8 cellular contexts compared by ENCODE assay signal in genomic region chr11:103108933-103109817, GRCh38. TPM values are rescaled to one million over a fixed set of nuclear protein-coding genes. Genes with fewer than 3 reads are reported as not detected.
DNase-seq lines count a peak whose midpoint lies in the region; ATAC-seq and TF ChIP-seq lines count a peak whose summit lies in the region.

A gene with protein sequence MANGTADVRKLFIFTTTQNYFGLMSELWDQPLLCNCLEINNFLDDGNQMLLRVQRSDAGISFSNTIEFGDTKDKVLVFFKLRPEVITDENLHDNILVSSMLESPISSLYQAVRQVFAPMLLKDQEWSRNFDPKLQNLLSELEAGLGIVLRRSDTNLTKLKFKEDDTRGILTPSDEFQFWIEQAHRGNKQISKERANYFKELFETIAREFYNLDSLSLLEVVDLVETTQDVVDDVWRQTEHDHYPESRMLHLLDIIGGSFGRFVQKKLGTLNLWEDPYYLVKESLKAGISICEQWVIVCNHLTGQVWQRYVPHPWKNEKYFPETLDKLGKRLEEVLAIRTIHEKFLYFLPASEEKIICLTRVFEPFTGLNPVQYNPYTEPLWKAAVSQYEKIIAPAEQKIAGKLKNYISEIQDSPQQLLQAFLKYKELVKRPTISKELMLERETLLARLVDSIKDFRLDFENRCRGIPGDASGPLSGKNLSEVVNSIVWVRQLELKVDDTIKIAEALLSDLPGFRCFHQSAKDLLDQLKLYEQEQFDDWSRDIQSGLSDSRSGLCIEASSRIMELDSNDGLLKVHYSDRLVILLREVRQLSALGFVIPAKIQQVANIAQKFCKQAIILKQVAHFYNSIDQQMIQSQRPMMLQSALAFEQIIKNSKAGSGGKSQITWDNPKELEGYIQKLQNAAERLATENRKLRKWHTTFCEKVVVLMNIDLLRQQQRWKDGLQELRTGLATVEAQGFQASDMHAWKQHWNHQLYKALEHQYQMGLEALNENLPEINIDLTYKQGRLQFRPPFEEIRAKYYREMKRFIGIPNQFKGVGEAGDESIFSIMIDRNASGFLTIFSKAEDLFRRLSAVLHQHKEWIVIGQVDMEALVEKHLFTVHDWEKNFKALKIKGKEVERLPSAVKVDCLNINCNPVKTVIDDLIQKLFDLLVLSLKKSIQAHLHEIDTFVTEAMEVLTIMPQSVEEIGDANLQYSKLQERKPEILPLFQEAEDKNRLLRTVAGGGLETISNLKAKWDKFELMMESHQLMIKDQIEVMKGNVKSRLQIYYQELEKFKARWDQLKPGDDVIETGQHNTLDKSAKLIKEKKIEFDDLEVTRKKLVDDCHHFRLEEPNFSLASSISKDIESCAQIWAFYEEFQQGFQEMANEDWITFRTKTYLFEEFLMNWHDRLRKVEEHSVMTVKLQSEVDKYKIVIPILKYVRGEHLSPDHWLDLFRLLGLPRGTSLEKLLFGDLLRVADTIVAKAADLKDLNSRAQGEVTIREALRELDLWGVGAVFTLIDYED (N-terminal part only) (plus strand): TSS chr11:103109426. CDS start chr11:103109575, 149 bp downstream.

- H3K27ac ChIP-seq in DOHH2 (ENCODE audit: low read depth, low read length) (0 out of 2 replicates have a peak within 1 kb of the TSS, but pooled peaks have one; percentile 36), GM23248 (peak within 1 kb of the TSS; percentile 94), Karpas-422 (ENCODE audit: low read length) (no peak within 1 kb of the TSS), RWPE1 (peak within 1 kb of the TSS; percentile 90)

- 2% methylated on average over 53 of the region's 53 CpGs for WGBS in GM23248 (ENCODE audit: low coverage in 1 of 2, low lambda C conversion rate in 2 of 2, missing lambda C conversion rate in 2 of 2), 2 experiments

- H3K36me3 ChIP-seq in DOHH2 (ENCODE audit: control insufficient read depth, low read length) = no peaks in the 10 kb centered on the region
- H3K36me3 ChIP-seq in GM23248 (ENCODE audit: low read depth) = peaks cover 4% of the 10 kb centered on the region; the same call in 1 of the 2 replicates
- H3K36me3 ChIP-seq in Karpas-422 (ENCODE audit: insufficient read depth, low read length) = no peaks in the 10 kb centered on the region

- H3K36me3 Mint-ChIP-seq in activated T-helper 2 cell treated with anti-CD3 and anti-CD28 coated beads, Interferon-gamma antibody, Interleukin-2, Interleukin-4, amounts not matched to agents 10 μg/mL and 5 μg/mL and 100 μg/mL, durations not matched to agents 14 hours and 24 hours and 36 hours (ENCODE audit: low read depth) = no peaks in the 10 kb centered on the region
- H3K36me3 Mint-ChIP-seq in neural crest cell (ENCODE audit: low read depth) = peaks cover 3% of the 10 kb centered on the region

- H3K9me3 ChIP-seq in DOHH2 (ENCODE audit: control insufficient read depth, insufficient read depth, low read length) = no peaks in the 10 kb centered on the region
- H3K9me3 ChIP-seq in GM23248 (ENCODE audit: low read depth) = no peaks in the 10 kb centered on the region
- no peaks in the 10 kb centered on the region for H3K9me3 ChIP-seq in Karpas-422 (ENCODE audit: low read length)

- peak within 1 kb of the TSS; percentile 90 for H3K4me3 ChIP-seq in DOHH2 (ENCODE audit: low read length)
- peak within 1 kb of the TSS; percentile 97 for H3K4me3 ChIP-seq in GM23248
- H3K4me3 ChIP-seq in Karpas-422 (ENCODE audit: low read length) = peak within 1 kb of the TSS; percentile 68
- H3K4me3 ChIP-seq in fibroblast of villous mesenchyme (ENCODE audit: low read depth, low read length) = peak within 1 kb of the TSS; percentile 74

- H3K4me1 ChIP-seq in DOHH2 (ENCODE audit: control insufficient read depth, low read length) (peaks cover 17% of the 10 kb centered on the region), GM23248 (ENCODE audit: insufficient read depth) (peaks cover 16% of the 10 kb centered on the region), Karpas-422 (ENCODE audit: low read length) (peaks cover 15% of the 10 kb centered on the region)

- peaks cover 7% of the 10 kb centered on the region for H3K4me1 Mint-ChIP-seq in activated T-helper 2 cell treated with anti-CD3 and anti-CD28 coated beads, Interferon-gamma antibody, Interleukin-2, Interleukin-4, amounts not matched to agents 10 μg/mL and 5 μg/mL and 100 μg/mL, durations not matched to agents 14 hours and 24 hours and 36 hours (ENCODE audit: low read depth)
- H3K4me1 Mint-ChIP-seq in neural crest cell = peaks cover 32% of the 10 kb centered on the region
- peaks cover 12% of the 10 kb centered on the region for H3K4me1 Mint-ChIP-seq in stimulated activated naive CD8-positive, alpha-beta T cell treated with anti-CD3 and anti-CD28 coated beads, Interleukin-15, amount 100 ng/mL, for 72 hours

- TF ChIP-seq CTCF in DOHH2 (IDR thresholded peaks at IDR 0.05; ENCODE audit: low read depth, low read length, poor library complexity, severe bottlenecking) (peak; percentile 56), RWPE1 (conservative IDR thresholded peaks at IDR 0.05; ENCODE audit: low read depth) (peak; percentile 73), fibroblast of villous mesenchyme (IDR thresholded peaks at IDR 0.05; ENCODE audit: insufficient read depth, low read depth, low read length) (peak; percentile 58), neural crest cell (conservative IDR thresholded peaks at IDR 0.05) (peak; percentile 65)

- peak within 1 kb of the TSS; percentile 93 for H3K4me3 Mint-ChIP-seq in activated T-helper 2 cell treated with anti-CD3 and anti-CD28 coated beads, Interferon-gamma antibody, Interleukin-2, Interleukin-4, amounts not matched to agents 10 μg/mL and 5 μg/mL and 100 μg/mL, durations not matched to agents 14 hours and 24 hours and 36 hours (ENCODE audit: low read depth)
- peak within 1 kb of the TSS; percentile 92 for H3K4me3 Mint-ChIP-seq in neural crest cell
- H3K4me3 Mint-ChIP-seq in stimulated activated naive CD8-positive, alpha-beta T cell treated with anti-CD3 and anti-CD28 coated beads, Interleukin-15, amount 100 ng/mL, for 72 hours = peak within 1 kb of the TSS; percentile 85 to 97

- peaks cover 3% of the 10 kb centered on the region; the same call in 1 of the 2 replicates for H3F3A ChIP-seq in DOHH2 (ENCODE audit: control insufficient read depth, insufficient read depth)
- peaks cover 9% of the 10 kb centered on the region for H3F3A ChIP-seq in GM23248 (ENCODE audit: insufficient read depth)

- no peaks in the 10 kb centered on the region for H3K9me3 Mint-ChIP-seq in activated T-helper 2 cell treated with anti-CD3 and anti-CD28 coated beads, Interferon-gamma antibody, Interleukin-2, Interleukin-4, amounts not matched to agents 10 μg/mL and 5 μg/mL and 100 μg/mL, durations not matched to agents 14 hours and 24 hours and 36 hours
- H3K9me3 Mint-ChIP-seq in neural crest cell = no peaks in the 10 kb centered on the region
- H3K9me3 Mint-ChIP-seq in stimulated activated naive CD8-positive, alpha-beta T cell treated with anti-CD3 and anti-CD28 coated beads, Interleukin-15, amount 100 ng/mL, for 72 hours = no peaks in the 10 kb centered on the region

- POLR2A ChIA-PET in RWPE1 (lab: Yijun Ruan, JAX; ENCODE audit: low non-redundant PET) = interaction anchor here (0.9 to 2.0 kb wide), 2 partner anchors 17 to 20 kb away, joined by 3 to 11 read pairs; partner anchors contain the start of gene DCUN1D5

- no peaks in the 10 kb centered on the region for H3K9me2 ChIP-seq in DOHH2 (replicated peaks; ENCODE audit: control insufficient read depth, low read length)
- H3K9me2 ChIP-seq in GM23248 (ENCODE audit: insufficient read depth) = no peaks in the 10 kb centered on the region
- no peaks in the 10 kb centered on the region; the same call in 1 of the 2 replicates for H3K9me2 ChIP-seq in Karpas-422 (replicated peaks; ENCODE audit: insufficient read depth, low read length)

- in situ Hi-C loops in GM23248 (cut with MboI) = no loop called here

- peak within 1 kb of the TSS; percentile 56 for H3K27ac Mint-ChIP-seq in activated T-helper 2 cell treated with anti-CD3 and anti-CD28 coated beads, Interferon-gamma antibody, Interleukin-2, Interleukin-4, amounts not matched to agents 10 μg/mL and 5 μg/mL and 100 μg/mL, durations not matched to agents 14 hours and 24 hours and 36 hours
- H3K27ac Mint-ChIP-seq in neural crest cell (ENCODE audit: unreplicated experiment) = peak within 1 kb of the TSS; percentile 99
- peak within 1 kb of the TSS; percentile 94 to 99 for H3K27ac Mint-ChIP-seq in stimulated activated naive CD8-positive, alpha-beta T cell treated with anti-CD3 and anti-CD28 coated beads, Interleukin-15, amount 100 ng/mL, for 72 hours

- peaks cover 30% of the 10 kb centered on the region for H3K27me3 Mint-ChIP-seq in activated T-helper 2 cell treated with anti-CD3 and anti-CD28 coated beads, Interferon-gamma antibody, Interleukin-2, Interleukin-4, amounts not matched to agents 10 μg/mL and 5 μg/mL and 100 μg/mL, durations not matched to agents 14 hours and 24 hours and 36 hours (ENCODE audit: low read depth)
- H3K27me3 Mint-ChIP-seq in neural crest cell (ENCODE audit: low read depth) = peaks cover 6% of the 10 kb centered on the region
- H3K27me3 Mint-ChIP-seq in stimulated activated naive CD8-positive, alpha-beta T cell treated with anti-CD3 and anti-CD28 coated beads, Interleukin-15, amount 100 ng/mL, for 72 hours = peaks cover 7% of the 10 kb centered on the region

- peak within 1 kb of the TSS; percentile 99 for H2AFZ ChIP-seq in GM23248
- H2AFZ ChIP-seq in Karpas-422 (ENCODE audit: low read length) = peak within 1 kb of the TSS; percentile 99

- CTCF ChIA-PET in RWPE1 (lab: Yijun Ruan, JAX) = interaction anchor here (0.5 to 1.1 kb wide), 9 partner anchors 14 to 601 kb away, joined by 3 to 4 read pairs (median 3); partner anchors contain the start of gene DCUN1D5

- H3K4me2 ChIP-seq in DOHH2 (ENCODE audit: low read length) (peak within 1 kb of the TSS; percentile 85), GM23248 (ENCODE audit: unreplicated experiment) (peak within 1 kb of the TSS; percentile 97), Karpas-422 (ENCODE audit: low read depth, low read length, poor library complexity, severe bottlenecking) (peak within 1 kb of the TSS; percentile 88)

- no peaks in the 10 kb centered on the region for H4K20me1 ChIP-seq in DOHH2 (ENCODE audit: control insufficient read depth, insufficient read depth, low read depth, low read length)
- no peaks in the 10 kb centered on the region for H4K20me1 ChIP-seq in GM23248 (ENCODE audit: insufficient read depth)
- no peaks in the 10 kb centered on the region for H4K20me1 ChIP-seq in Karpas-422 (ENCODE audit: insufficient read depth, low read depth, low read length)

- ATAC-seq in stimulated activated naive CD8-positive, alpha-beta T cell treated with anti-CD3 and anti-CD28 coated beads, Interleukin-15, amount 100 ng/mL, for 72 hours = peak; percentile 97

- intact Hi-C loops in activated T-helper 2 cell treated with anti-CD3 and anti-CD28 coated beads, Interferon-gamma antibody, Interleukin-2, Interleukin-4, amounts not matched to agents 10 μg/mL and 5 μg/mL and 100 μg/mL, durations not matched to agents 14 hours and 24 hours and 36 hours (cut with micrococcal nuclease) = loop anchor here (1.0 to 10.0 kb wide), 3 partner anchors 17 to 496 kb away; partner anchors contain the start of gene DCUN1D5

- no peaks in the 10 kb centered on the region for H3K79me2 ChIP-seq in DOHH2 (ENCODE audit: control insufficient read depth, low read length)
- H3K79me2 ChIP-seq in GM23248 (ENCODE audit: insufficient read depth) = peaks cover 27% of the 10 kb centered on the region
- H3K79me2 ChIP-seq in Karpas-422 (ENCODE audit: low read length) = no peaks in the 10 kb centered on the region

- H3K27me3 ChIP-seq in DOHH2 (ENCODE audit: control insufficient read depth, low read length) (no peaks in the 10 kb centered on the region), GM23248 (replicated peaks; ENCODE audit: insufficient read depth) (no peaks in the 10 kb centered on the region), Karpas-422 (ENCODE audit: low read length) (no peaks in the 10 kb centered on the region)

- DNase-seq in GM23248 (peak; percentile 98), Karpas-422 (peak; percentile 99), RWPE1 (ENCODE audit: low spot score) (peak; percentile 92), fibroblast of villous mesenchyme (ENCODE audit: low read depth) (peak; percentile 93), neural crest cell (ENCODE audit: low read depth, low spot score) (peak; percentile 80)
- DNase-seq in activated T-helper 2 cell treated with anti-CD3 and anti-CD28 coated beads, Interferon-gamma antibody, Interleukin-2, Interleukin-4, amounts not matched to agents 10 μg/mL and 5 μg/mL and 100 μg/mL, durations not matched to agents 14 hours and 24 hours and 36 hours (ENCODE audit: low spot score) = peak; percentile 87
- peak; percentile 82 to 90 for DNase-seq in stimulated activated naive CD8-positive, alpha-beta T cell treated with anti-CD3 and anti-CD28 coated beads, Interleukin-15, amount 100 ng/mL, for 72 hours

- peak within 1 kb of the TSS; percentile 93 for H3K9ac ChIP-seq in GM23248
- H3K9ac ChIP-seq in Karpas-422 (ENCODE audit: low read length) = peak within 1 kb of the TSS; percentile 70

RNA-seq across cellular contexts. Expression of the gene that starts here (rescaled TPM):
- total RNA-seq in GM23248 (2014; rRNA removed; shearing (Covaris generic)) = 24.7 and 27.0 TPM in 2 replicates
- polyA plus RNA-seq in GM23248 (2016; fragmentation: Nextera tagmentation; extraction: Ambion mirVana) = 7.0 and 9.3 TPM in 2 replicates
- 1.2 and 3.9 TPM in 2 replicates for total RNA-seq in Karpas-422 (2014; rRNA removed; shearing (Covaris generic); ENCODE audit: low replicate concordance)
- total RNA-seq in activated T-helper 2 cell treated with anti-CD3 and anti-CD28 coated beads, Interferon-gamma antibody, Interleukin-2, Interleukin-4, amounts not matched to agents 10 μg/mL and 5 μg/mL and 100 μg/mL, durations not matched to agents 14 hours and 24 hours and 36 hours = 0.46 and 0.67 TPM in 2 replicates
- total RNA-seq in fibroblast of villous mesenchyme (39.0 and 44.9 TPM in 2 replicates), neural crest cell (20.4 and 21.8 TPM in 2 replicates)

Comparison
In these comparisons a context has a peak if more than half of its experiments do, and no peak if none do; other contexts are left out.
1. Peak in DNase-seq in activated T-helper 2 cell treated with anti-CD3 and anti-CD28 coated beads, Interferon-gamma antibody, Interleukin-2, Interleukin-4, amounts not matched to agents 10 μg/mL and 5 μg/mL and 100 μg/mL, durations not matched to agents 14 hours and 24 hours and 36 hours; RNA of the gene not detected or under 1 TPM.